In genomic region chr4:11010624-11011023, GRCh38 we compare ENCODE assay signal across 27 cellular contexts.
"Had no signal": no experiment of that assay in that cellular context is flagged by ENCODE, and none has a peak within 500 bp of the region (broad histone marks: within the 10 kb centered on the region; RNA-seq: fewer than 3 reads in every experiment).

No MANE protein-coding gene starts in this region.

- H3K9me3 ChIP-seq: MG63 had no signal

- H3K36me3 ChIP-seq: MG63 had no signal

- H3K27me3 ChIP-seq: MG63 had no signal

- DNase-seq: Karpas-422, Kasumi-1, MG63, MM.1S, MV-4-11, NCI-H1048, NCI-H1092, NCI-H1092 treated with DMSO at 0.1 percent for 48 hours, NCI-H1105, NCI-H1105 treated with DMSO at 0.1 percent for 48 hours, NCI-H1417 treated with DMSO at 0.1 percent for 48 hours, NCI-H1436, NCI-H1436 treated with DMSO at 0.1 percent for 48 hours, NCI-H1694, NCI-H1694 treated with DMSO at 0.1 percent for 48 hours, NCI-H187, NCI-H187 treated with DMSO at 0.1 percent for 48 hours, NCI-H1930, NCI-H2081 treated with DMSO at 0.1 percent for 48 hours, NCI-H2107, NCI-H2171, NCI-H2171 treated with DMSO at 0.1 percent for 48 hours, NCI-H2227 treated with DMSO at 0.1 percent for 48 hours, NCI-H226, NCI-H345, NCI-H446, NCI-H446 treated with DMSO at 0.1 percent for 48 hours had no signal

- H3K4me3 ChIP-seq: MG63 had no signal
